In genomic region chr6:7140631-7141366, GRCh38 we compare ENCODE assay signal across 8 cellular contexts.
DNase-seq lines count a peak whose midpoint lies in the region; ATAC-seq lines count a peak whose summit lies in the region.

No MANE protein-coding gene starts in this region.

- DNase-seq in NCI-H2081 (lab: John Stamatoyannopoulos, UW), result peak; percentile 69 to 87
- DNase-seq in NCI-H2081 treated with DMSO at 0.1 percent for 48 hours (lab: John Stamatoyannopoulos, UW), result no peak
- peak; percentile 77 for DNase-seq in NCI-H2029 treated with DMSO at 0.1 percent for 48 hours (lab: John Stamatoyannopoulos, UW)
- DNase-seq in activated CD4-positive, CD25-positive, alpha-beta regulatory T cell treated with anti-CD3 and anti-CD28 coated beads, Interleukin-2, amount 50 U/mL, for 16 hours (ENCODE audit: low read depth, low spot score), result peak; percentile 55
- DNase-seq in central memory CD4-positive, alpha-beta T cell, result peak; percentile 68
- peak; percentile 96 for DNase-seq in islet precursor cell
- DNase-seq in stimulated activated CD4-positive, alpha-beta T cell treated with anti-CD3 and anti-CD28 coated beads, Interleukin-12 subunit alpha, Interleukin-12 subunit beta, amount 100 ng/mL, for 4 hours, result peak; percentile 82

- ATAC-seq in HG02870 (IDR thresholded peaks at IDR 0.05; ENCODE audit: unreplicated experiment), result peak; percentile 38
